Comparison of ENCODE assay signal across 8 cellular contexts in genomic region chr5:163437011-163437308, GRCh38. TPM values are rescaled to one million over a fixed set of nuclear protein-coding genes. Genes with fewer than 3 reads are reported as not detected.
DNase-seq lines count a peak whose midpoint lies in the region; ATAC-seq and TF ChIP-seq lines count a peak whose summit lies in the region.

No MANE protein-coding gene starts in this region.

- H3K27ac Mint-ChIP-seq in naive thymus-derived CD8-positive, alpha-beta T cell, result peak overlapping the region; percentile 88 to 97 (median 94)

- no peaks in the 10 kb centered on the region for H3K9me3 Mint-ChIP-seq in naive thymus-derived CD8-positive, alpha-beta T cell

- H3K4me1 Mint-ChIP-seq in naive thymus-derived CD8-positive, alpha-beta T cell, result peaks cover 23 to 48% (median 43%) of the 10 kb centered on the region in 4 donors

- peak overlapping the region; percentile 87 to 97 (median 94) for H3K4me3 Mint-ChIP-seq in naive thymus-derived CD8-positive, alpha-beta T cell

- no peak for DNase-seq in AG10803 (ENCODE audit: low read depth)
- no peak for DNase-seq in LNCaP clone FGC (ENCODE audit: low read depth)
- DNase-seq in choroid plexus epithelial cell (ENCODE audit: low read depth), result no peak
- DNase-seq in naive thymus-derived CD8-positive, alpha-beta T cell, result no peak
- no peak for DNase-seq in stimulated activated naive CD4-positive, alpha-beta T cell (lab: John Stamatoyannopoulos, UW)
- no peak for DNase-seq in ecto neural progenitor cell (ENCODE audit: low spot score)
- DNase-seq in activated CD4-positive, alpha-beta T cell treated with anti-CD3 and anti-CD28 coated beads, Interleukin-2, amount 50 U/mL, for 48 hours, result no peak

- ATAC-seq in naive thymus-derived CD8-positive, alpha-beta T cell, result no peak
- no peak for ATAC-seq in HG02678 (IDR thresholded peaks at IDR 0.05; ENCODE audit: unreplicated experiment)

- POLR2A ChIA-PET in naive thymus-derived CD8-positive, alpha-beta T cell (lab: Charles Lee), result interaction anchor here (0.8 to 5.9 kb wide), 4 partner anchors 23 to 69 kb away, joined by 3 to 79 read pairs (median 18); partner anchors contain the start of genes HMMR, MAT2B and NUDCD2

- H3K4me3 ChIP-seq in AG10803 (ENCODE audit: low read length) (peak overlapping the region; percentile 50), LNCaP clone FGC (ENCODE audit: low read depth, low read length) (peak overlapping the region; percentile 68), choroid plexus epithelial cell (ENCODE audit: low read depth, low read length) (peak overlapping the region; percentile 50)

- peaks cover under 1 to 20% (median 2%) of the 10 kb centered on the region in 3 donors for H3K36me3 Mint-ChIP-seq in naive thymus-derived CD8-positive, alpha-beta T cell

- TF ChIP-seq CTCF in AG10803 (conservative IDR thresholded peaks at IDR 0.05; ENCODE audit: low read length), result no peak
- TF ChIP-seq CTCF in LNCaP clone FGC (IDR thresholded peaks at IDR 0.05; ENCODE audit: control insufficient read depth, extremely low read depth, insufficient read depth), result no peak
- no peak for TF ChIP-seq CTCF in choroid plexus epithelial cell (conservative IDR thresholded peaks at IDR 0.05; ENCODE audit: low read depth, low read length)

- H3K27me3 Mint-ChIP-seq in naive thymus-derived CD8-positive, alpha-beta T cell, result peaks cover 0 to 9% (median 0%) of the 10 kb centered on the region in 5 donors

RNA-seq across cellular contexts. Expression of gene CCNG1, which starts 0.4 kb away (rescaled TPM):
- 100 to 1,000 TPM; 139 to 146 TPM for total RNA-seq in naive thymus-derived CD8-positive, alpha-beta T cell
- 100 to 1,000 TPM; 129 to 167 (median 135) TPM for polyA plus RNA-seq in naive thymus-derived CD8-positive, alpha-beta T cell

RNA-seq across cellular contexts. Expression of gene NUDCD2, which starts 22.9 kb away (rescaled TPM):
- total RNA-seq in naive thymus-derived CD8-positive, alpha-beta T cell, result 10 to 100 TPM; 27.4 to 27.8 TPM
- polyA plus RNA-seq in naive thymus-derived CD8-positive, alpha-beta T cell, result 10 to 100 TPM; 46.7 to 54.0 (median 53.2) TPM

RNA-seq across cellular contexts. Expression of gene HMMR, which starts 23.5 kb away (rescaled TPM):
- under 1 TPM; 0.42 to 0.47 TPM for total RNA-seq in naive thymus-derived CD8-positive, alpha-beta T cell
- under 1 TPM in 1 of 3 donors, not detected in 2; 0.28 TPM for polyA plus RNA-seq in naive thymus-derived CD8-positive, alpha-beta T cell
